Comparison of ENCODE assay signal across 8 cellular contexts in the genomic region with DNA sequence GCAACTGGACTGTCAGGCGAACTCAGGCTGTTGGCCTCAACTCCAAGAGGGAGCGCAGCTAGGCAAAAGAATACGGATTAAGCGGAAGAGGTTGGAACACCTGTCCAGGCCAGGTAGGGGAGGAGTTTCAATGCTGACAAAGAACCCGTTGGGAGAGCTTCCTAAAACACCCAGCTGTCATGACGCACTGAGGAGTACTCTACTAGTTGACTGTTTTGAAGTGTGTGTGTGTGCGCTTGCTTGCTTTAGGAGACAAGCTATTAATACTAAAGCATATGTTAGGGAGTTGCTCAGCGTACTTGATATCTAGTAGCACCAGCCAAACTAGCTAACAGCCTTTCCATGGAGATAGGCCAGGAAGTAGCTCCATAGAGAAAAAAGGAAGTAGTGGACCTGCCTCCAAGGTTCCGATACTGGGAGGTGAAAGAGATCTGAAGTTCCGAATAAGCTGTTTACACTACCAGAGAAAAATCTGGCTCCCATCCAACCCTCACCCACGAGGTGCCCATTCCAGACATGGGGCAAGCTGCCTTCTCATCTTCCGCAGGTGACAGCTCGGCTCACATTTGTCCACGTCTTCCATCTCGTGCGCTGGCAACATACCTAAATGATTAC. TPM values are rescaled to one million over a fixed set of nuclear protein-coding genes. Genes with fewer than 3 reads are reported as not detected.
A peak's percentile ranks its signal among the peaks of the same experiment; 100 is the strongest.
DNase-seq lines count a peak whose midpoint lies in the region; ATAC-seq lines count a peak whose summit lies in the region.

No MANE protein-coding gene starts in this region.

- H3K4me3 ChIP-seq in adipocyte (ENCODE audit: low read length): no peak overlapping the region
- H3K4me3 ChIP-seq in iPS-18c (ENCODE audit: insufficient read depth, low read depth, low read length): peak overlapping the region; percentile 99
- peak overlapping the region; percentile 87 to 90 (median 88) for H3K4me3 ChIP-seq in skeletal muscle tissue (ENCODE audit: low read length in 3 of 3)

- ATAC-seq in GM19455 (IDR thresholded peaks at IDR 0.05; ENCODE audit: unreplicated experiment) (no peak), GM18502 (IDR thresholded peaks at IDR 0.05; ENCODE audit: poor library complexity, unreplicated experiment) (no peak)

- H3K36me3 ChIP-seq in adipocyte (ENCODE audit: control insufficient read depth, insufficient read depth, low read length, severe bottlenecking): no peaks in the 10 kb centered on the region
- H3K36me3 ChIP-seq in skeletal muscle tissue (ENCODE audit: control insufficient read depth in 3 of 3, insufficient read depth in 3 of 3, low read length in 3 of 3): peaks cover 0 to 3% (median 0%) of the 10 kb centered on the region in 3 donors

- H3K4me1 ChIP-seq in adipocyte (ENCODE audit: control insufficient read depth, insufficient read depth, low read length) (peaks cover 14% of the 10 kb centered on the region), skeletal muscle tissue (ENCODE audit: control insufficient read depth in 3 of 3, insufficient read depth in 3 of 3, low read length in 3 of 3) (peaks cover 12 to 15% (median 13%) of the 10 kb centered on the region in 3 donors)

- no peaks in the 10 kb centered on the region for H3K9me3 ChIP-seq in adipocyte (ENCODE audit: control insufficient read depth, low read length)
- no peaks in the 10 kb centered on the region for H3K9me3 ChIP-seq in iPS-18c (ENCODE audit: control insufficient read depth, insufficient read depth, low read length)
- no peaks in the 10 kb centered on the region for H3K9me3 ChIP-seq in skeletal muscle tissue (ENCODE audit: control insufficient read depth in 3 of 3, low read length in 3 of 3)

- peak overlapping the region; percentile 77 for H3K27ac ChIP-seq in skeletal muscle tissue (ENCODE audit: low read depth, low read length)

- H3K27me3 ChIP-seq in adipocyte (replicated peaks; ENCODE audit: control insufficient read depth, insufficient read depth, low read length) (no peaks in the 10 kb centered on the region), skeletal muscle tissue (ENCODE audit: control insufficient read depth in 3 of 3, insufficient read depth in 3 of 3, low read length in 3 of 3) (peaks cover 0 to 8% (median 0%) of the 10 kb centered on the region in 3 donors)

- H3K9ac ChIP-seq in adipocyte (ENCODE audit: low read length): no peak overlapping the region
- peak overlapping the region; percentile 35 to 93 (median 81) for H3K9ac ChIP-seq in skeletal muscle tissue (ENCODE audit: low read depth in 1 of 3, low read length in 3 of 3)

- DNase-seq in SIG-M5 treated with dmso at 0.1 percent for 504 hours (lab: John Stamatoyannopoulos, UW; ENCODE audit: unreplicated experiment): peak; percentile 6
- no peak for DNase-seq in SIG-M5 (lab: John Stamatoyannopoulos, UW)
- DNase-seq in NCI-H2171 treated with DMSO at 0.1 percent for 48 hours (lab: John Stamatoyannopoulos, UW): peak; percentile 85
- peak; percentile 25 for DNase-seq in adipocyte (ENCODE audit: low read depth)

RNA-seq across cellular contexts. Expression of gene FNBP1L, which starts 1.0 kb away (rescaled TPM):
- total RNA-seq in skeletal muscle tissue: 25.1 TPM
